12 cellular contexts compared by ENCODE assay signal in genomic region chr17:42698736-42699414, GRCh38. TPM values are rescaled to one million over a fixed set of nuclear protein-coding genes. Genes with fewer than 3 reads are reported as not detected.
DNase-seq lines count a peak whose midpoint lies in the region; ATAC-seq, FAIRE-seq and TF ChIP-seq lines count a peak whose summit lies in the region.
"Had no signal": no experiment of that assay in that cellular context is flagged by ENCODE, and none has a peak within 500 bp of the region (broad histone marks: within the 10 kb centered on the region; RNA-seq: fewer than 3 reads in every experiment).

No MANE protein-coding gene starts in this region.

- intact Hi-C loops in K562 (cut with micrococcal nuclease), result loop anchor here (1.0 kb wide), 1 partner anchor 21 kb away; no protein-coding TSS in a partner anchor
- intact Hi-C loops in left lung (cut with DNase I), result no loop called here

- H3K4me3 ChIP-seq in K562 (no peak overlapping the region), left lung (no peak overlapping the region)
- H3K4me3 ChIP-seq: cardiac muscle cell had no signal

- H3K79me2 ChIP-seq in K562 (ENCODE audit: control insufficient read depth, insufficient read depth, low read length), result no peaks in the 10 kb centered on the region

- H2AFZ ChIP-seq in K562 (ENCODE audit: low read depth, low read length), result peak overlapping the region; percentile 29; the same call in 1 of the 2 replicates

- CTCF ChIA-PET in K562 (lab: Yijun Ruan, JAX; ENCODE audit: low intra/inter-chr PET ratio), result interaction anchor here (0.7 kb wide), 1 partner anchor 12 kb away, joined by 5 read pairs; no protein-coding TSS in a partner anchor

- H3K27me3 ChIP-seq in K562 (ENCODE audit: control insufficient read depth in 2 of 2, insufficient read depth in 2 of 2, low read length in 2 of 2) (no peaks in the 10 kb centered on the region), left lung (no peaks in the 10 kb centered on the region)
- H3K27me3 ChIP-seq: cardiac muscle cell, neutrophil had no signal

- peak; percentile 100 for TF ChIP-seq EP300 in K562 (IDR thresholded peaks at IDR 0.05; ENCODE audit: low read length)

- FAIRE-seq in HTR-8/SVneo (lab: Jason Lieb, UNC) (peak; percentile 63), K562 (lab: Jason Lieb, UNC) (peak; percentile 99)

- peaks cover 28 to 34% of the 10 kb centered on the region in 2 experiments for H3K4me1 ChIP-seq in K562 (replicated peaks in 1 of 2; ENCODE audit: control insufficient read depth in 2 of 2, insufficient read depth in 2 of 2, low read length in 2 of 2)
- no peaks in the 10 kb centered on the region for H3K4me1 ChIP-seq in left lung
- H3K4me1 ChIP-seq: Caco-2 had no signal

- TF ChIP-seq POLR2A in K562 (conservative IDR thresholded peaks at IDR 0.05), result no peak

- no peaks in the 10 kb centered on the region for H3K9me1 ChIP-seq in K562 (ENCODE audit: control insufficient read depth, insufficient read depth, low read length)

- H3K36me3 ChIP-seq in K562 (ENCODE audit: control insufficient read depth, insufficient read depth, low read length) (peaks cover 27% of the 10 kb centered on the region), left lung (peaks cover 0 to 77% of the 10 kb centered on the region in 2 donors)

- H3K27ac ChIP-seq in K562 (ENCODE audit: extremely low read depth, low read depth, low read length), result peak overlapping the region; percentile 71; the same call in 2 of the 3 replicates
- no peak overlapping the region for H3K27ac ChIP-seq in left lung
- H3K27ac ChIP-seq: cardiac muscle cell, neutrophil had no signal

- POLR2A ChIA-PET in K562 (lab: Yijun Ruan, JAX), result interaction anchor here (0.6 to 2.5 kb wide), 16 partner anchors 8 to 689 kb away, joined by 3 to 17 read pairs (median 6); partner anchors contain the start of gene PLEKHH3

- WGBS in K562 (ENCODE audit: insufficient coverage, low coverage, missing lambda C conversion rate), result 0% methylated on average over 2 of the region's 2 CpGs

- no TSS peak for BruUV-seq in K562 (replicated peaks; lab: Mats Ljungman, UMichigan)

- H4K20me1 ChIP-seq in K562 (replicated peaks; ENCODE audit: control insufficient read depth, insufficient read depth, low read length), result no peaks in the 10 kb centered on the region

- TF ChIP-seq CTCF in K562 (IDR thresholded peaks at IDR 0.05 in 2 of 3, conservative IDR thresholded peaks at IDR 0.05 in 1 of 3; ENCODE audit: insufficient read depth in 2 of 3, low read depth in 1 of 3, low read length in 3 of 3) (no peak; a peak in 1 of 6 replicates), left lung (IDR thresholded peaks at IDR 0.05) (no peak)

- ATAC-seq in K562, result peak; percentile 92
- peak; percentile 41 for ATAC-seq in left lung
- no peak for ATAC-seq in GM21390 (IDR thresholded peaks at IDR 0.05; ENCODE audit: unreplicated experiment)
- ATAC-seq: activated CD8-positive, alpha-beta T cell treated with anti-CD3 and anti-CD28 coated beads for 36 hours had no signal

- peak overlapping the region; percentile 70 for H3K4me2 ChIP-seq in K562 (ENCODE audit: insufficient read depth, low read length)

- DNase-seq in AG08396 (ENCODE audit: low spot score) (peak; percentile 86), HTR-8/SVneo (ENCODE audit: insufficient read length, low spot score) (peak; percentile 83), K562 (ENCODE audit: extremely low read depth in 1 of 4, low spot score in 3 of 4) (peak; percentile 97 to 99 (median 98)), left lung (peak in 1 of 2 donors; percentile 37), SKM-1 (lab: John Stamatoyannopoulos, UW; ENCODE audit: unreplicated experiment) (no peak), activated gamma-delta T cell treated with Interleukin-2 at 50 U/mL for 16 hours (no peak), DMS114 treated with DMSO at 0.1 percent for 48 hours (lab: John Stamatoyannopoulos, UW; ENCODE audit: unreplicated experiment) (no peak)
- DNase-seq: activated CD8-positive, alpha-beta T cell treated with anti-CD3 and anti-CD28 coated beads for 36 hours had no signal

- no peak overlapping the region; a peak in 1 of 4 replicates for H3K9ac ChIP-seq in K562 (ENCODE audit: insufficient read depth in 1 of 2, low read depth in 2 of 2, low read length in 2 of 2)

- H3K9me3 ChIP-seq in K562 (replicated peaks; ENCODE audit: control insufficient read depth, insufficient read depth, low read depth, low read length) (no peaks in the 10 kb centered on the region), left lung (no peaks in the 10 kb centered on the region)
- H3K9me3 ChIP-seq: Caco-2, neutrophil had no signal

- TF ChIP-seq RAD21 in K562 (CRISPR knock-in tag; conservative IDR thresholded peaks at IDR 0.05 in 1 of 2, IDR thresholded peaks at IDR 0.05 in 1 of 2), result peak in 1 of 2 experiments; percentile 52; a peak in 2 of 4 replicates

- in situ Hi-C loops in K562 (cut with MboI), result no loop called here

RNA-seq across cellular contexts. Expression of gene CNTNAP1, which starts 16.5 kb away (rescaled TPM):
- total RNA-seq in K562 (2011; cell fraction: chromatin; rRNA removed; ENCODE audit: low replicate concordance), result 14.6 and 22.8 TPM in 2 replicates
- total RNA-seq in K562 (2011; cell fraction: nucleolus; rRNA removed), result 8.8 and 9.7 TPM in 2 replicates
- total RNA-seq in K562 (2011; cell fraction: nucleoplasm; rRNA removed), result 7.5 and 8.7 TPM in 2 replicates
- total RNA-seq in K562 (2014; rRNA removed) (0.14 and 0.41 TPM in 2 replicates), K562 (2014; rRNA removed; fragmentation: Illumina TruSeq; extraction: Trizol) (0.29 and 0.33 TPM in 2 replicates), K562 (2015; rRNA removed; fragmentation: Illumina TruSeq; extraction: Trizol) (0.38 and 0.62 TPM in 2 replicates), K562 (2021) (1.5 and 1.8 TPM in 2 replicates), left lung (10 to 100 TPM; 11.7 to 15.1 TPM)
- polyA plus RNA-seq in K562 (2011; rRNA removed) (1.0 and 2.8 TPM in 2 replicates), K562 (2014; fragmentation: Illumina TruSeq; extraction: Trizol) (0.89 and 1.4 TPM in 2 replicates), K562 (2014; fragmentation: Nextera tagmentation; extraction: Ambion mirVana) (under 1 TPM; 0.10 to 0.17 TPM), K562 (2014; rRNA removed) (1.6 and 1.8 TPM in 2 replicates)
- 1.3 and 2.0 TPM in 2 replicates for polyA plus RNA-seq in K562 (2011; cell fraction: cytosol; rRNA removed)
- polyA plus RNA-seq in K562 (2011; cell fraction: nucleus; rRNA removed), result 17.0 and 22.4 TPM in 2 replicates
- 1.5 and 4.8 TPM in 2 replicates for polyA plus RNA-seq in K562 (2012)
- 0.35 and 0.45 TPM in 2 replicates for polyA minus RNA-seq in K562 (2011; rRNA and poly(A)+ RNA removed)
- polyA minus RNA-seq in K562 (2011; cell fraction: cytosol; rRNA and poly(A)+ RNA removed), result 0.19 and 0.36 TPM in 2 replicates
- polyA minus RNA-seq in K562 (2011; cell fraction: nucleus; rRNA and poly(A)+ RNA removed), result 1.8 and 3.6 TPM in 2 replicates

RNA-seq across cellular contexts. Expression of gene CCR10, which starts 17.2 kb away (rescaled TPM):
- 0.77 and 2.7 TPM in 2 replicates for total RNA-seq in K562 (2011; cell fraction: chromatin; rRNA removed; ENCODE audit: low replicate concordance)
- total RNA-seq in K562 (2011; cell fraction: nucleolus; rRNA removed), result 4.5 TPM in 2 replicates
- 1.8 and 2.3 TPM in 2 replicates for total RNA-seq in K562 (2011; cell fraction: nucleoplasm; rRNA removed)
- total RNA-seq in K562 (2014; rRNA removed) (2.5 and 3.6 TPM in 2 replicates), K562 (2014; rRNA removed; fragmentation: Illumina TruSeq; extraction: Trizol) (0.18 and 0.19 TPM in 2 replicates), K562 (2015; rRNA removed; fragmentation: Illumina TruSeq; extraction: Trizol) (0.58 and 0.68 TPM in 2 replicates), K562 (2021) (4.0 and 4.8 TPM in 2 replicates), left lung (1 to 10 TPM in 1 of 2 donors, under 1 TPM in 1; 0.55 to 1.2 TPM)
- polyA plus RNA-seq in K562 (2011; rRNA removed) (0.82 and 3.6 TPM in 2 replicates), K562 (2014; fragmentation: Illumina TruSeq; extraction: Trizol) (0.06 and 0.28 TPM in 2 replicates), K562 (2014; fragmentation: Nextera tagmentation; extraction: Ambion mirVana) (not detected), K562 (2014; rRNA removed) (3.6 and 4.3 TPM in 2 replicates)
- 6.0 and 7.2 TPM in 2 replicates for polyA plus RNA-seq in K562 (2011; cell fraction: cytosol; rRNA removed)
- polyA plus RNA-seq in K562 (2011; cell fraction: nucleus; rRNA removed), result 7.7 and 10.7 TPM in 2 replicates
- polyA plus RNA-seq in K562 (2012), result 5.1 and 10.4 TPM in 2 replicates
- polyA minus RNA-seq in K562 (2011; rRNA and poly(A)+ RNA removed), result 0.21 and 0.30 TPM in 2 replicates
- 0.86 and 4.7 TPM in 2 replicates for polyA minus RNA-seq in K562 (2011; cell fraction: cytosol; rRNA and poly(A)+ RNA removed)
- 1.9 and 5.7 TPM in 2 replicates for polyA minus RNA-seq in K562 (2011; cell fraction: nucleus; rRNA and poly(A)+ RNA removed)
- total RNA-seq: activated CD8-positive, alpha-beta T cell treated with anti-CD3 and anti-CD28 coated beads for 36 hours had no signal

RNA-seq across cellular contexts. Expression of gene PLEKHH3, which starts 22.1 kb away (rescaled TPM):
- 23.0 and 51.2 TPM in 2 replicates for total RNA-seq in K562 (2011; cell fraction: chromatin; rRNA removed; ENCODE audit: low replicate concordance)
- total RNA-seq in K562 (2011; cell fraction: nucleolus; rRNA removed), result 37.7 and 51.7 TPM in 2 replicates
- total RNA-seq in K562 (2011; cell fraction: nucleoplasm; rRNA removed), result 29.7 and 29.8 TPM in 2 replicates
- total RNA-seq in K562 (2014; rRNA removed) (20.6 and 28.2 TPM in 2 replicates), K562 (2014; rRNA removed; fragmentation: Illumina TruSeq; extraction: Trizol) (2.0 and 2.6 TPM in 2 replicates), K562 (2015; rRNA removed; fragmentation: Illumina TruSeq; extraction: Trizol) (7.5 and 7.8 TPM in 2 replicates), K562 (2021) (32.7 and 34.5 TPM in 2 replicates), left lung (10 to 100 TPM; 22.5 to 34.2 TPM)
- polyA plus RNA-seq in K562 (2011; rRNA removed) (4.3 and 8.0 TPM in 2 replicates), K562 (2014; fragmentation: Illumina TruSeq; extraction: Trizol) (5.0 and 19.4 TPM in 2 replicates), K562 (2014; fragmentation: Nextera tagmentation; extraction: Ambion mirVana) (under 1 TPM; 0.58 to 0.80 TPM), K562 (2014; rRNA removed) (29.0 and 31.0 TPM in 2 replicates)
- polyA plus RNA-seq in K562 (2011; cell fraction: cytosol; rRNA removed), result 5.6 and 15.6 TPM in 2 replicates
- polyA plus RNA-seq in K562 (2011; cell fraction: nucleus; rRNA removed), result 24.8 and 51.1 TPM in 2 replicates
- 12.5 and 25.8 TPM in 2 replicates for polyA plus RNA-seq in K562 (2012)
- 1.3 and 1.9 TPM in 2 replicates for polyA minus RNA-seq in K562 (2011; rRNA and poly(A)+ RNA removed)
- polyA minus RNA-seq in K562 (2011; cell fraction: cytosol; rRNA and poly(A)+ RNA removed), result 6.6 and 8.6 TPM in 2 replicates
- 7.0 and 12.1 TPM in 2 replicates for polyA minus RNA-seq in K562 (2011; cell fraction: nucleus; rRNA and poly(A)+ RNA removed)

RNA-seq across cellular contexts. Expression of gene TUBG2, which starts 39.8 kb away (rescaled TPM):
- total RNA-seq in K562 (2011; cell fraction: chromatin; rRNA removed; ENCODE audit: low replicate concordance), result 1.1 TPM in 1 of 2 replicates, not detected in the other
- 0.39 and 0.83 TPM in 2 replicates for total RNA-seq in K562 (2011; cell fraction: nucleolus; rRNA removed)
- total RNA-seq in K562 (2011; cell fraction: nucleoplasm; rRNA removed), result 0.37 TPM in 1 of 2 replicates, not detected in the other
- total RNA-seq in K562 (2014; rRNA removed) (0.09 and 0.12 TPM in 2 replicates), K562 (2014; rRNA removed; fragmentation: Illumina TruSeq; extraction: Trizol) (not detected in 2 replicates), K562 (2015; rRNA removed; fragmentation: Illumina TruSeq; extraction: Trizol) (0.26 and 0.29 TPM in 2 replicates), K562 (2021) (0.78 and 0.80 TPM in 2 replicates), left lung (10 to 100 TPM; 13.1 to 19.5 TPM)
- polyA plus RNA-seq in K562 (2011; rRNA removed) (0.21 and 0.37 TPM in 2 replicates), K562 (2014; fragmentation: Illumina TruSeq; extraction: Trizol) (0.24 and 0.35 TPM in 2 replicates), K562 (2014; fragmentation: Nextera tagmentation; extraction: Ambion mirVana) (under 1 TPM; 0.15 to 0.34 TPM), K562 (2014; rRNA removed) (not detected in 2 replicates)
- polyA plus RNA-seq in K562 (2011; cell fraction: cytosol; rRNA removed), result 0.15 and 0.24 TPM in 2 replicates
- 0.91 and 2.0 TPM in 2 replicates for polyA plus RNA-seq in K562 (2011; cell fraction: nucleus; rRNA removed)
- polyA plus RNA-seq in K562 (2012), result 0.35 and 0.40 TPM in 2 replicates
- 0.11 and 0.15 TPM in 2 replicates for polyA minus RNA-seq in K562 (2011; rRNA and poly(A)+ RNA removed)
- polyA minus RNA-seq in K562 (2011; cell fraction: cytosol; rRNA and poly(A)+ RNA removed), result 0.86 and 1.6 TPM in 2 replicates
- 0.33 TPM in 1 of 2 replicates, not detected in the other for polyA minus RNA-seq in K562 (2011; cell fraction: nucleus; rRNA and poly(A)+ RNA removed)

RNA-seq across cellular contexts. Expression of gene EZH1, which starts 46.0 kb away (rescaled TPM):
- total RNA-seq in K562 (2011; cell fraction: chromatin; rRNA removed; ENCODE audit: low replicate concordance), result 147 and 238 TPM in 2 replicates
- total RNA-seq in K562 (2011; cell fraction: nucleolus; rRNA removed), result 68.5 and 79.5 TPM in 2 replicates
- 107 and 119 TPM in 2 replicates for total RNA-seq in K562 (2011; cell fraction: nucleoplasm; rRNA removed)
- 14.7 and 20.2 TPM in 2 replicates for total RNA-seq in K562 (2014; rRNA removed)
- 22.7 and 26.3 TPM in 2 replicates for total RNA-seq in K562 (2014; rRNA removed; fragmentation: Illumina TruSeq; extraction: Trizol)
- total RNA-seq in K562 (2015; rRNA removed; fragmentation: Illumina TruSeq; extraction: Trizol), result 16.8 and 17.6 TPM in 2 replicates
- total RNA-seq in K562 (2021), result 22.9 and 23.8 TPM in 2 replicates
- 34.7 and 37.3 TPM in 2 replicates for polyA plus RNA-seq in K562 (2011; rRNA removed)
- polyA plus RNA-seq in K562 (2011; cell fraction: cytosol; rRNA removed), result 27.0 and 33.9 TPM in 2 replicates
- 75.3 and 116 TPM in 2 replicates for polyA plus RNA-seq in K562 (2011; cell fraction: nucleus; rRNA removed)
- polyA plus RNA-seq in K562 (2012), result 17.1 and 27.3 TPM in 2 replicates
- 34.0 and 39.6 TPM in 2 replicates for polyA plus RNA-seq in K562 (2014; fragmentation: Illumina TruSeq; extraction: Trizol)
- 10 to 100 TPM in 1 of 2 experiments, 1 to 10 TPM in 1; 8.6 to 15.3 TPM for polyA plus RNA-seq in K562 (2014; fragmentation: Nextera tagmentation; extraction: Ambion mirVana)
- polyA plus RNA-seq in K562 (2014; rRNA removed), result 36.2 and 40.8 TPM in 2 replicates
- 53.9 and 55.0 TPM in 2 replicates for polyA minus RNA-seq in K562 (2011; rRNA and poly(A)+ RNA removed)
- polyA minus RNA-seq in K562 (2011; cell fraction: cytosol; rRNA and poly(A)+ RNA removed), result 16.1 and 18.2 TPM in 2 replicates
- 50.1 and 53.6 TPM in 2 replicates for polyA minus RNA-seq in K562 (2011; cell fraction: nucleus; rRNA and poly(A)+ RNA removed)
- total RNA-seq in left lung, result 10 to 100 TPM; 31.5 to 43.2 TPM

Comparison
In these comparisons a context has a peak if more than half of its experiments do, and no peak if none do; other contexts are left out.
1. DNase-seq: peak in AG08396 (single experiment), HTR-8/SVneo (single experiment) and K562 (4 of 4); none in SKM-1 (single experiment), activated gamma-delta T cell treated with Interleukin-2 at 50 U/mL for 16 hours (single experiment) and DMS114 treated with DMSO at 0.1 percent for 48 hours (single experiment).